Comparison of ENCODE assay signal across 15 cellular contexts in genomic region chr12:124024790-124025189, GRCh38. TPM values are rescaled to one million over a fixed set of nuclear protein-coding genes. Genes with fewer than 3 reads are reported as not detected.
DNase-seq lines count a peak whose midpoint lies in the region; ATAC-seq and TF ChIP-seq lines count a peak whose summit lies in the region.
"Had no signal": no experiment of that assay in that cellular context is flagged by ENCODE, and none has a peak within 500 bp of the region (broad histone marks: within the 10 kb centered on the region; RNA-seq: fewer than 3 reads in every experiment).

No MANE protein-coding gene starts in this region.

- H3K4me1 Mint-ChIP-seq in activated CD8-positive, alpha-beta memory T cell treated with anti-CD3 and anti-CD28 coated beads, Interleukin-2, amount 10 ng/mL, durations not matched to agents 7 days and 5 days = no peaks in the 10 kb centered on the region

- no peak for ATAC-seq in activated CD8-positive, alpha-beta memory T cell treated with anti-CD3 and anti-CD28 coated beads, Interleukin-2, amount 10 ng/mL, durations not matched to agents 7 days and 5 days
- no peak for ATAC-seq in GM21360 (IDR thresholded peaks at IDR 0.05; ENCODE audit: unreplicated experiment)

- intact Hi-C loops in ascending aorta (cut with DNase I) (no loop called here), tibial artery (cut with DNase I; ENCODE audit: low total_unique reads) (no loop called here)

- H3K4me1 ChIP-seq in ascending aorta = peaks cover 8 to 21% of the 10 kb centered on the region in 2 donors
- H3K4me1 ChIP-seq in tibial artery = peaks cover 0 to 58% (median 47%) of the 10 kb centered on the region in 4 donors

- CTCF ChIA-PET in activated CD8-positive, alpha-beta memory T cell treated with anti-CD3 and anti-CD28 coated beads, Interleukin-2, amount 10 ng/mL, durations not matched to agents 7 days and 5 days (lab: Charles Lee) = interaction anchor here (1.3 kb wide), 1 partner anchor 23 kb away, joined by 3 read pairs; no protein-coding TSS in a partner anchor

- no peak overlapping the region for H3K27ac Mint-ChIP-seq in activated CD8-positive, alpha-beta memory T cell treated with anti-CD3 and anti-CD28 coated beads, Interleukin-2, amount 10 ng/mL, durations not matched to agents 7 days and 5 days

- no peak for TF ChIP-seq POLR2A in NB4 (IDR thresholded peaks at IDR 0.05; ENCODE audit: extremely low read depth, insufficient read length)

- H3K27ac ChIP-seq in ascending aorta (peak overlapping the region; percentile 29 to 34), tibial artery (peak overlapping the region; percentile 23 to 40)

- DNase-seq in activated CD8-positive, alpha-beta memory T cell treated with anti-CD3 and anti-CD28 coated beads for 24 hours = peak; percentile 38
- no peak for DNase-seq in activated CD8-positive, alpha-beta memory T cell treated with anti-CD3 and anti-CD28 coated beads, Interleukin-2, amount 10 ng/mL, durations not matched to agents 7 days and 5 days
- DNase-seq in NB4 (ENCODE audit: low read depth) = peak; percentile 54
- DNase-seq in ascending aorta (ENCODE audit: low spot score in 2 of 2) = no peak
- DNase-seq in tibial artery = no peak
- DNase-seq in OCI-M2 (lab: John Stamatoyannopoulos, UW; ENCODE audit: unreplicated experiment) = no peak
- DNase-seq in cerebellar cortex (ENCODE audit: low spot score) = no peak
- DNase-seq: 8988T, DMS 273 treated with DMSO at 0.1 percent for 48 hours, GOT3, NCI-H1930, NCI-H2171, NCI-H446 treated with DMSO at 0.1 percent for 48 hours had no signal

- no peaks in the 10 kb centered on the region for H3K36me3 Mint-ChIP-seq in activated CD8-positive, alpha-beta memory T cell treated with anti-CD3 and anti-CD28 coated beads, Interleukin-2, amount 10 ng/mL, durations not matched to agents 7 days and 5 days

- no peaks in the 10 kb centered on the region for H3K27me3 ChIP-seq in ascending aorta
- no peaks in the 10 kb centered on the region for H3K27me3 ChIP-seq in tibial artery

- H3K27me3 Mint-ChIP-seq in activated CD8-positive, alpha-beta memory T cell treated with anti-CD3 and anti-CD28 coated beads, Interleukin-2, amount 10 ng/mL, durations not matched to agents 7 days and 5 days = no peaks in the 10 kb centered on the region

- H3K4me3 Mint-ChIP-seq in activated CD8-positive, alpha-beta memory T cell treated with anti-CD3 and anti-CD28 coated beads, Interleukin-2, amount 10 ng/mL, durations not matched to agents 7 days and 5 days = no peak overlapping the region
- H3K4me3 Mint-ChIP-seq: IgD-negative memory B cell had no signal

- H3K36me3 ChIP-seq in ascending aorta (no peaks in the 10 kb centered on the region), tibial artery (no peaks in the 10 kb centered on the region)

- TF ChIP-seq CTCF in NB4 (IDR thresholded peaks at IDR 0.05; ENCODE audit: low read depth, low read length) (no peak), ascending aorta (IDR thresholded peaks at IDR 0.05) (no peak), tibial artery (IDR thresholded peaks at IDR 0.05) (no peak)

- H3K4me3 ChIP-seq in NB4 (ENCODE audit: low read depth, low read length) (no peak overlapping the region), ascending aorta (no peak overlapping the region), tibial artery (no peak overlapping the region)

- H3K9me3 ChIP-seq in ascending aorta (no peaks in the 10 kb centered on the region), tibial artery (no peaks in the 10 kb centered on the region)

- H3K9me3 Mint-ChIP-seq in activated CD8-positive, alpha-beta memory T cell treated with anti-CD3 and anti-CD28 coated beads, Interleukin-2, amount 10 ng/mL, durations not matched to agents 7 days and 5 days (ENCODE audit: low read depth) = no peaks in the 10 kb centered on the region

RNA-seq across cellular contexts. Expression of gene ZNF664, which starts 51.8 kb away (rescaled TPM):
- 10 to 100 TPM; 45.8 to 52.5 TPM for total RNA-seq in activated CD8-positive, alpha-beta memory T cell treated with anti-CD3 and anti-CD28 coated beads, Interleukin-2, amount 10 ng/mL, durations not matched to agents 7 days and 5 days
- 27.7 TPM for total RNA-seq in ascending aorta

RNA-seq across cellular contexts. Expression of gene CCDC92, which starts 52.2 kb away (rescaled TPM):
- 10 to 100 TPM; 16.4 to 19.8 TPM for total RNA-seq in activated CD8-positive, alpha-beta memory T cell treated with anti-CD3 and anti-CD28 coated beads, Interleukin-2, amount 10 ng/mL, durations not matched to agents 7 days and 5 days
- total RNA-seq in ascending aorta = 31.0 TPM

Comparison
In these comparisons a context has a peak if more than half of its experiments do, and no peak if none do; other contexts are left out.
1. DNase-seq: peak in activated CD8-positive, alpha-beta memory T cell treated with anti-CD3 and anti-CD28 coated beads for 24 hours (single experiment) and NB4 (single experiment); none in activated CD8-positive, alpha-beta memory T cell treated with anti-CD3 and anti-CD28 coated beads, Interleukin-2, amount 10 ng/mL, durations not matched to agents 7 days and 5 days (single experiment), ascending aorta (0 of 2), tibial artery (0 of 2), OCI-M2 (single experiment) and cerebellar cortex (single experiment).